9 cellular contexts compared by ENCODE assay signal in genomic region chr21:16308269-16308668, GRCh38.
DNase-seq lines count a peak whose midpoint lies in the region; ATAC-seq, FAIRE-seq and TF ChIP-seq lines count a peak whose summit lies in the region.
"Had no signal": no experiment of that assay in that cellular context is flagged by ENCODE, and none has a peak within 500 bp of the region (broad histone marks: within the 10 kb centered on the region; RNA-seq: fewer than 3 reads in every experiment).

No MANE protein-coding gene starts in this region.

- no peaks in the 10 kb centered on the region for H3K9me2 ChIP-seq in Karpas-422 (replicated peaks; ENCODE audit: insufficient read depth, low read length)

- H3K4me1 ChIP-seq in Karpas-422 (ENCODE audit: low read length), result no peaks in the 10 kb centered on the region

- no peak for FAIRE-seq in GM12892 (lab: Jason Lieb, UNC)

- H4K20me1 ChIP-seq in Karpas-422 (ENCODE audit: insufficient read depth, low read depth, low read length), result no peaks in the 10 kb centered on the region

- no peaks in the 10 kb centered on the region for H3K9me3 ChIP-seq in Karpas-422 (ENCODE audit: low read length)

- no peaks in the 10 kb centered on the region for H3K36me3 ChIP-seq in Karpas-422 (ENCODE audit: insufficient read depth, low read length)

- DNase-seq in COLO829 (ENCODE audit: low spot score), result peak; percentile 73
- peak; percentile 76 for DNase-seq in astrocyte of the spinal cord (ENCODE audit: low read depth, low spot score)
- DNase-seq in midbrain (lab: John Stamatoyannopoulos, UW), result peak; percentile 57
- no peak for DNase-seq in GM03348 (ENCODE audit: low spot score)
- no peak for DNase-seq in Karpas-422
- no peak for DNase-seq in GM12892 (ENCODE audit: insufficient read length)
- DNase-seq: natural killer cell had no signal

- no peak overlapping the region for H3K9ac ChIP-seq in Karpas-422 (ENCODE audit: low read length)

- no peak overlapping the region for H2AFZ ChIP-seq in Karpas-422 (ENCODE audit: low read length)

- H3K4me2 ChIP-seq in Karpas-422 (ENCODE audit: low read depth, low read length, poor library complexity, severe bottlenecking), result no peak overlapping the region

- H3K27ac ChIP-seq in Karpas-422 (ENCODE audit: low read length), result no peak overlapping the region

- in situ Hi-C loops in astrocyte of the spinal cord (cut with HindIII; ENCODE audit: low sequenced_read_pairs), result no loop called here

- ATAC-seq in HG02870 (IDR thresholded peaks at IDR 0.05; ENCODE audit: unreplicated experiment) (peak; percentile 91), HG03460 (IDR thresholded peaks at IDR 0.05; ENCODE audit: unreplicated experiment) (no peak)
- ATAC-seq: natural killer cell had no signal

- H3K27me3 ChIP-seq in Karpas-422 (ENCODE audit: low read length), result no peaks in the 10 kb centered on the region

- no peak for TF ChIP-seq POLR2A in GM12892 (IDR thresholded peaks at IDR 0.05; ENCODE audit: low read depth, low read length)

- H3K79me2 ChIP-seq in Karpas-422 (ENCODE audit: low read length), result no peaks in the 10 kb centered on the region

- H3K4me3 ChIP-seq in astrocyte of the spinal cord (ENCODE audit: low read depth, low read length) (peak overlapping the region; percentile 32), Karpas-422 (ENCODE audit: low read length) (no peak overlapping the region)

- no peak for TF ChIP-seq CTCF in astrocyte of the spinal cord (IDR thresholded peaks at IDR 0.05; ENCODE audit: low read depth, low read length)

Comparison
In these comparisons a context has a peak if more than half of its experiments do, and no peak if none do; other contexts are left out.
1. DNase-seq: peak in COLO829 (single experiment), astrocyte of the spinal cord (single experiment) and midbrain (single experiment); none in GM03348 (single experiment), Karpas-422 (single experiment) and GM12892 (single experiment).